ENCODE assay signal across 9 cellular contexts in genomic region chr18:70450658-70451253, GRCh38.
A peak's percentile ranks its signal among the peaks of the same experiment; 100 is the strongest.
DNase-seq lines count a peak whose midpoint lies in the region; ATAC-seq, FAIRE-seq and TF ChIP-seq lines count a peak whose summit lies in the region.
"Had no signal": no experiment of that assay in that cellular context is flagged by ENCODE, and none has a peak within 500 bp of the region (broad histone marks: within the 10 kb centered on the region; RNA-seq: fewer than 3 reads in every experiment).

No MANE protein-coding gene starts in this region.

- H3K79me2 ChIP-seq in DOHH2 (ENCODE audit: control insufficient read depth, low read length) (no peaks in the 10 kb centered on the region), Karpas-422 (ENCODE audit: low read length) (no peaks in the 10 kb centered on the region), K562 (ENCODE audit: control insufficient read depth, insufficient read depth, low read length) (no peaks in the 10 kb centered on the region)

- H3K27ac ChIP-seq in DOHH2 (ENCODE audit: low read depth, low read length) = no peak overlapping the region
- no peak overlapping the region for H3K27ac ChIP-seq in Karpas-422 (ENCODE audit: low read length)
- H3K27ac ChIP-seq in K562 (ENCODE audit: extremely low read depth, low read depth, low read length) = no peak overlapping the region

- TF ChIP-seq POLR2A in K562 (conservative IDR thresholded peaks at IDR 0.05) = no peak

- H3K4me2 ChIP-seq in DOHH2 (ENCODE audit: low read length) = no peak overlapping the region
- no peak overlapping the region for H3K4me2 ChIP-seq in Karpas-422 (ENCODE audit: low read depth, low read length, poor library complexity, severe bottlenecking)
- no peak overlapping the region for H3K4me2 ChIP-seq in K562 (ENCODE audit: insufficient read depth, low read length)

- WGBS in K562 (ENCODE audit: insufficient coverage, low coverage, missing lambda C conversion rate) = 17% methylated on average over 2 of the region's 2 CpGs

- peak; percentile 13 for TF ChIP-seq CTCF in DOHH2 (IDR thresholded peaks at IDR 0.05; ENCODE audit: low read depth, low read length, poor library complexity, severe bottlenecking)
- peak in 2 of 3 experiments; percentile 7 to 56; a peak in 3 of 6 replicates for TF ChIP-seq CTCF in K562 (IDR thresholded peaks at IDR 0.05 in 2 of 3, conservative IDR thresholded peaks at IDR 0.05 in 1 of 3; ENCODE audit: insufficient read depth in 2 of 3, low read depth in 1 of 3, low read length in 3 of 3)
- TF ChIP-seq CTCF in mesothelial cell of epicardium (IDR thresholded peaks at IDR 0.05; ENCODE audit: unreplicated experiment) = peak; percentile 53

- peaks cover 11% of the 10 kb centered on the region for H3K27me3 Mint-ChIP-seq in mesothelial cell of epicardium (ENCODE audit: low read depth)
- no peaks in the 10 kb centered on the region for H3K27me3 Mint-ChIP-seq in activated CD4-positive, alpha-beta memory T cell treated with anti-CD3 and anti-CD28 coated beads for 36 hours

- H3K4me3 ChIP-seq in DOHH2 (ENCODE audit: low read length) = no peak overlapping the region
- no peak overlapping the region for H3K4me3 ChIP-seq in Karpas-422 (ENCODE audit: low read length)
- H3K4me3 ChIP-seq in K562 = no peak overlapping the region

- no peak overlapping the region for H3K27ac Mint-ChIP-seq in mesothelial cell of epicardium
- H3K27ac Mint-ChIP-seq in activated CD4-positive, alpha-beta memory T cell treated with anti-CD3 and anti-CD28 coated beads for 36 hours = no peak overlapping the region

- no TSS peak for BruUV-seq in K562 (replicated peaks; lab: Mats Ljungman, UMichigan)

- no peak for TF ChIP-seq EP300 in K562 (IDR thresholded peaks at IDR 0.05; ENCODE audit: low read length)

- FAIRE-seq in K562 (lab: Jason Lieb, UNC) = no peak

- H3K9me2 ChIP-seq in DOHH2 (replicated peaks; ENCODE audit: control insufficient read depth, low read length) (no peaks in the 10 kb centered on the region), Karpas-422 (replicated peaks; ENCODE audit: insufficient read depth, low read length) (no peaks in the 10 kb centered on the region)

- DNase-seq in Karpas-422 (peak; percentile 70), K562 (ENCODE audit: extremely low read depth in 1 of 4, low spot score in 3 of 4) (no peak), mesothelial cell of epicardium (ENCODE audit: low spot score in 2 of 2, unreplicated experiment in 2 of 2) (no peak), C1 segment of cervical spinal cord (lab: John Stamatoyannopoulos, UW) (no peak)
- no peak for DNase-seq in activated CD4-positive, alpha-beta memory T cell treated with anti-CD3 and anti-CD28 coated beads for 36 hours
- DNase-seq: T-helper 2 cell had no signal

- no peaks in the 10 kb centered on the region for H3K4me1 Mint-ChIP-seq in mesothelial cell of epicardium
- H3K4me1 Mint-ChIP-seq in activated CD4-positive, alpha-beta memory T cell treated with anti-CD3 and anti-CD28 coated beads for 36 hours (ENCODE audit: low read depth) = no peaks in the 10 kb centered on the region

- H3K9me3 ChIP-seq in DOHH2 (ENCODE audit: control insufficient read depth, insufficient read depth, low read length) (no peaks in the 10 kb centered on the region), Karpas-422 (ENCODE audit: low read length) (no peaks in the 10 kb centered on the region), K562 (replicated peaks; ENCODE audit: control insufficient read depth, insufficient read depth, low read depth, low read length) (no peaks in the 10 kb centered on the region)

- no peak overlapping the region for H2AFZ ChIP-seq in Karpas-422 (ENCODE audit: low read length)
- no peak overlapping the region for H2AFZ ChIP-seq in K562 (ENCODE audit: low read depth, low read length)

- H3K9me1 ChIP-seq in K562 (ENCODE audit: control insufficient read depth, insufficient read depth, low read length) = no peaks in the 10 kb centered on the region

- POLR2A ChIA-PET in K562 (lab: Yijun Ruan, JAX) = no interaction called here
- POLR2A ChIA-PET in activated CD4-positive, alpha-beta memory T cell treated with anti-CD3 and anti-CD28 coated beads for 36 hours (lab: Charles Lee) = no interaction called here

- TF ChIP-seq RAD21 in K562 (CRISPR knock-in tag; conservative IDR thresholded peaks at IDR 0.05 in 1 of 2, IDR thresholded peaks at IDR 0.05 in 1 of 2) = peak; percentile 41 to 60

- no peak overlapping the region for H3K9ac ChIP-seq in Karpas-422 (ENCODE audit: low read length)
- no peak overlapping the region for H3K9ac ChIP-seq in K562 (ENCODE audit: insufficient read depth in 1 of 2, low read depth in 2 of 2, low read length in 2 of 2)

- no peaks in the 10 kb centered on the region for H3K9me3 Mint-ChIP-seq in mesothelial cell of epicardium
- H3K9me3 Mint-ChIP-seq in activated CD4-positive, alpha-beta memory T cell treated with anti-CD3 and anti-CD28 coated beads for 36 hours = no peaks in the 10 kb centered on the region

- H3K36me3 ChIP-seq in DOHH2 (ENCODE audit: control insufficient read depth, low read length) (no peaks in the 10 kb centered on the region), Karpas-422 (ENCODE audit: insufficient read depth, low read length) (no peaks in the 10 kb centered on the region), K562 (ENCODE audit: control insufficient read depth, insufficient read depth, low read length) (no peaks in the 10 kb centered on the region)

- H3K4me1 ChIP-seq in DOHH2 (ENCODE audit: control insufficient read depth, low read length) = no peaks in the 10 kb centered on the region
- peaks cover 8% of the 10 kb centered on the region for H3K4me1 ChIP-seq in Karpas-422 (ENCODE audit: low read length)
- H3K4me1 ChIP-seq in K562 (replicated peaks in 1 of 2; ENCODE audit: control insufficient read depth in 2 of 2, insufficient read depth in 2 of 2, low read length in 2 of 2) = peaks cover 0 to 3% of the 10 kb centered on the region in 2 experiments; a peak in 1 of 5 replicates

- H4K20me1 ChIP-seq in DOHH2 (ENCODE audit: control insufficient read depth, insufficient read depth, low read depth, low read length) (no peaks in the 10 kb centered on the region; the same call in 1 of the 2 replicates), Karpas-422 (ENCODE audit: insufficient read depth, low read depth, low read length) (no peaks in the 10 kb centered on the region), K562 (replicated peaks; ENCODE audit: control insufficient read depth, insufficient read depth, low read length) (no peaks in the 10 kb centered on the region; the same call in 1 of the 2 replicates)

- H3K27me3 ChIP-seq in DOHH2 (ENCODE audit: control insufficient read depth, low read length) (no peaks in the 10 kb centered on the region), Karpas-422 (ENCODE audit: low read length) (no peaks in the 10 kb centered on the region), K562 (ENCODE audit: control insufficient read depth in 2 of 2, insufficient read depth in 2 of 2, low read length in 2 of 2) (no peaks in the 10 kb centered on the region)

- ATAC-seq in K562 (no peak), GM21390 (IDR thresholded peaks at IDR 0.05; ENCODE audit: unreplicated experiment) (no peak), GM18511 (IDR thresholded peaks at IDR 0.05; ENCODE audit: unreplicated experiment) (no peak)

- H3K4me3 Mint-ChIP-seq in mesothelial cell of epicardium = no peak overlapping the region
- H3K4me3 Mint-ChIP-seq in activated CD4-positive, alpha-beta memory T cell treated with anti-CD3 and anti-CD28 coated beads for 36 hours = no peak overlapping the region

- no peaks in the 10 kb centered on the region for H3K36me3 Mint-ChIP-seq in mesothelial cell of epicardium
- no peaks in the 10 kb centered on the region for H3K36me3 Mint-ChIP-seq in activated CD4-positive, alpha-beta memory T cell treated with anti-CD3 and anti-CD28 coated beads for 36 hours

- H3F3A ChIP-seq in DOHH2 (ENCODE audit: control insufficient read depth, insufficient read depth) = no peaks in the 10 kb centered on the region

- intact Hi-C loops in K562 (cut with micrococcal nuclease) = loop anchor here (1.0 to 5.0 kb wide), 3 partner anchors 254 to 1603 kb away; no protein-coding TSS in a partner anchor
- intact Hi-C loops in activated CD4-positive, alpha-beta memory T cell treated with anti-CD3 and anti-CD28 coated beads for 36 hours (cut with micrococcal nuclease) = loop anchor here (5.0 kb wide), 1 partner anchor 1603 kb away; no protein-coding TSS in a partner anchor

- CTCF ChIA-PET in K562 (lab: Yijun Ruan, JAX; ENCODE audit: low intra/inter-chr PET ratio) = interaction anchor here (0.6 to 2.0 kb wide), 5 partner anchors 17 to 578 kb away, joined by 3 to 11 read pairs (median 3); no protein-coding TSS in a partner anchor
- CTCF ChIA-PET in activated CD4-positive, alpha-beta memory T cell treated with anti-CD3 and anti-CD28 coated beads for 36 hours (lab: Charles Lee) = interaction anchor here (0.7 to 5.8 kb wide), 2 partner anchors 255 to 365 kb away, joined by 3 to 38 read pairs; no protein-coding TSS in a partner anchor

- in situ Hi-C loops in K562 (cut with MboI) = no loop called here

TF ChIP-seq in K562, 482 proteins besides CTCF, POLR2A, EP300 and RAD21 (continues in another document):
- TF ChIP-seq CEBPB (tag; IDR thresholded peaks at IDR 0.05) (0 out of 2 replicates have a peak, but pooled peaks have one; percentile 25), ZNF384 (IDR thresholded peaks at IDR 0.05; ENCODE audit: low read depth, low read length) (peak; percentile 93), HDAC3 (IDR thresholded peaks at IDR 0.05; ENCODE audit: borderline replicate concordance, partially characterized antibody) (no peak), ZBTB11 (CRISPR knock-in tag; IDR thresholded peaks at IDR 0.05) (no peak)
